ENCODE assay signal across 1 cellular context in genomic region chr11:119110439-119110838, GRCh38.
TF ChIP-seq lines count a peak whose summit lies in the region.

No MANE protein-coding gene starts in this region.

TF ChIP-seq in IMR-90, 13 proteins besides CTCF, POLR2A, EP300 and RAD21:
- no peak for TF ChIP-seq RFX5 (IDR thresholded peaks at IDR 0.05; ENCODE audit: low read depth, low read length)
- TF ChIP-seq RCOR1 (IDR thresholded peaks at IDR 0.05; ENCODE audit: insufficient replicate concordance, low read length) = no peak
- no peak for TF ChIP-seq NFE2L2 (IDR thresholded peaks at IDR 0.05; ENCODE audit: low read depth, low read length)
- no peak for TF ChIP-seq CHD1 (IDR thresholded peaks at IDR 0.05; ENCODE audit: low read depth, low read length)
- no peak for TF ChIP-seq FOS (IDR thresholded peaks at IDR 0.05; ENCODE audit: low read depth, low read length)
- TF ChIP-seq MAZ (IDR thresholded peaks at IDR 0.05; ENCODE audit: borderline replicate concordance, low read depth, low read length) = no peak
- TF ChIP-seq, protein P1, sequence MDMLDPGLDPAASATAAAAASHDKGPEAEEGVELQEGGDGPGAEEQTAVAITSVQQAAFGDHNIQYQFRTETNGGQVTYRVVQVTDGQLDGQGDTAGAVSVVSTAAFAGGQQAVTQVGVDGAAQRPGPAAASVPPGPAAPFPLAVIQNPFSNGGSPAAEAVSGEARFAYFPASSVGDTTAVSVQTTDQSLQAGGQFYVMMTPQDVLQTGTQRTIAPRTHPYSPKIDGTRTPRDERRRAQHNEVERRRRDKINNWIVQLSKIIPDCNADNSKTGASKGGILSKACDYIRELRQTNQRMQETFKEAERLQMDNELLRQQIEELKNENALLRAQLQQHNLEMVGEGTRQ (IDR thresholded peaks at IDR 0.05; ENCODE audit: low read depth, low read length) = no peak
- TF ChIP-seq SMC3 (IDR thresholded peaks at IDR 0.05; ENCODE audit: low read depth, low read length) = no peak
- no peak for TF ChIP-seq BHLHE40 (IDR thresholded peaks at IDR 0.05; ENCODE audit: low read depth, low read length)
- TF ChIP-seq MXI1 (IDR thresholded peaks at IDR 0.05; ENCODE audit: borderline replicate concordance, low read depth, low read length) = no peak
- TF ChIP-seq ELK1 (IDR thresholded peaks at IDR 0.05; ENCODE audit: borderline replicate concordance, low read depth, low read length) = no peak
- TF ChIP-seq MAFK (IDR thresholded peaks at IDR 0.05; ENCODE audit: low read depth, low read length) = no peak
- TF ChIP-seq CEBPB (IDR thresholded peaks at IDR 0.05; ENCODE audit: low read depth, low read length) = no peak
TF ChIP-seq in IMR-90: peak in this region for 0.
